8 cellular contexts compared by ENCODE assay signal in genomic region chr1:109392037-109392787, GRCh38. TPM values are rescaled to one million over a fixed set of nuclear protein-coding genes. Genes with fewer than 3 reads are reported as not detected.
DNase-seq lines count a peak whose midpoint lies in the region; ATAC-seq and TF ChIP-seq lines count a peak whose summit lies in the region.

No MANE protein-coding gene starts in this region.

- H3K27ac Mint-ChIP-seq in WTC11: peak overlapping the region; percentile 54
- H3K27ac Mint-ChIP-seq in type B pancreatic cell: peak overlapping the region; percentile 73

- no peak overlapping the region for H3K4me3 Mint-ChIP-seq in WTC11
- peak overlapping the region; percentile 51 for H3K4me3 Mint-ChIP-seq in type B pancreatic cell

- POLR2A ChIA-PET in WTC11 (lab: Charles Lee): no interaction called here
- POLR2A ChIA-PET in GM10248 (lab: Yijun Ruan, JAX): no interaction called here

- peaks cover 88% of the 10 kb centered on the region for H3K4me1 ChIP-seq in lower lobe of right lung

- peak overlapping the region; percentile 74 for H3K27ac ChIP-seq in lower lobe of right lung

- CTCF ChIA-PET in WTC11 (lab: Charles Lee): interaction anchor here (0.9 to 1.4 kb wide), 2 partner anchors 98 to 191 kb away, joined by 3 read pairs; no protein-coding TSS in a partner anchor
- CTCF ChIA-PET in GM10248 (lab: Yijun Ruan, JAX): interaction anchor here (0.8 to 2.8 kb wide), 6 partner anchors 8 to 140 kb away, joined by 3 to 11 read pairs (median 4); no protein-coding TSS in a partner anchor

- H3K9me3 ChIP-seq in lower lobe of right lung: no peaks in the 10 kb centered on the region

- intact Hi-C loops in lower lobe of right lung (cut with DNase I): no loop called here

- H3K4me3 ChIP-seq in lower lobe of right lung: peak overlapping the region; percentile 27

- DNase-seq in WTC11 (ENCODE audit: low spot score): no peak
- DNase-seq in lower lobe of right lung: peak; percentile 49
- DNase-seq in type B pancreatic cell (ENCODE audit: extremely low spot score, unreplicated experiment): no peak
- DNase-seq in stimulated activated CD4-positive, alpha-beta T cell treated with anti-CD3 and anti-CD28 coated beads, Interleukin-12 subunit alpha, Interleukin-12 subunit beta, amount 100 ng/mL, for 4 hours: no peak
- DNase-seq in NCI-H1417 treated with DMSO at 0.1 percent for 48 hours (lab: John Stamatoyannopoulos, UW): no peak
- no peak for DNase-seq in foreskin melanocyte
- DNase-seq in GM10248 (ENCODE audit: extremely low spot score): no peak

- no peaks in the 10 kb centered on the region for H3K9me3 Mint-ChIP-seq in WTC11
- H3K9me3 Mint-ChIP-seq in type B pancreatic cell: no peaks in the 10 kb centered on the region

- no peak for TF ChIP-seq CTCF in WTC11 (IDR thresholded peaks at IDR 0.05)
- no peak for TF ChIP-seq CTCF in lower lobe of right lung (IDR thresholded peaks at IDR 0.05)
- no peak for TF ChIP-seq CTCF in type B pancreatic cell (conservative IDR thresholded peaks at IDR 0.05)
- TF ChIP-seq CTCF in GM10248 (IDR thresholded peaks at IDR 0.05; ENCODE audit: control extremely low read depth, extremely low read depth, low read depth, missing control alignments): no peak

- H3K4me1 Mint-ChIP-seq in WTC11 (peaks cover 44% of the 10 kb centered on the region), type B pancreatic cell (ENCODE audit: unreplicated experiment) (peaks cover 27% of the 10 kb centered on the region)

- H3K36me3 Mint-ChIP-seq in WTC11 (no peaks in the 10 kb centered on the region), type B pancreatic cell (no peaks in the 10 kb centered on the region)

- H3K36me3 ChIP-seq in lower lobe of right lung: no peaks in the 10 kb centered on the region

- H3K27me3 Mint-ChIP-seq in WTC11 (ENCODE audit: low read depth): no peaks in the 10 kb centered on the region
- peaks cover 8% of the 10 kb centered on the region for H3K27me3 Mint-ChIP-seq in type B pancreatic cell

- no peaks in the 10 kb centered on the region for H3K27me3 ChIP-seq in lower lobe of right lung (ENCODE audit: low read depth)

- ATAC-seq in GM21737 (IDR thresholded peaks at IDR 0.05; ENCODE audit: unreplicated experiment): peak; percentile 32
- no peak; the same call in 1 of the 2 replicates for ATAC-seq in WTC11
- ATAC-seq in lower lobe of right lung: peak in 1 of 2 donors; percentile 58

TF ChIP-seq in WTC11, 78 proteins besides CTCF, POLR2A, EP300 and RAD21 (continues in another document):
- TF ChIP-seq FOXP1 (CRISPR knock-in tag; IDR thresholded peaks at IDR 0.05; ENCODE audit: borderline replicate concordance) (no peak), ZNF512 (CRISPR knock-in tag; IDR thresholded peaks at IDR 0.05; ENCODE audit: borderline replicate concordance) (no peak), FOXK1 (CRISPR knock-in tag; IDR thresholded peaks at IDR 0.05) (no peak), PREB (CRISPR knock-in tag; IDR thresholded peaks at IDR 0.05; ENCODE audit: borderline replicate concordance) (no peak), FOXJ3 (CRISPR knock-in tag; IDR thresholded peaks at IDR 0.05; ENCODE audit: borderline replicate concordance) (no peak), PRDM15 (CRISPR knock-in tag; IDR thresholded peaks at IDR 0.05) (no peak), ZNF281 (CRISPR knock-in tag; IDR thresholded peaks at IDR 0.05) (no peak), ZNF396 (CRISPR knock-in tag; IDR thresholded peaks at IDR 0.05; ENCODE audit: borderline replicate concordance) (no peak), IRF1 (CRISPR knock-in tag; IDR thresholded peaks at IDR 0.05) (no peak), NR1H2 (CRISPR knock-in tag; IDR thresholded peaks at IDR 0.05) (no peak), SMAD3 (CRISPR knock-in tag; IDR thresholded peaks at IDR 0.05; ENCODE audit: borderline replicate concordance) (no peak), SMAD4 (CRISPR knock-in tag; IDR thresholded peaks at IDR 0.05) (no peak)

RNA-seq across cellular contexts. Expression of gene SORT1, which starts 5.5 kb away (rescaled TPM):
- total RNA-seq in WTC11 (2021) (50.2 to 60.8 TPM (median 55.9 TPM) in 3 replicates), lower lobe of right lung (178 TPM), type B pancreatic cell (ENCODE audit: low replicate concordance) (52.3 and 88.6 TPM in 2 replicates)

RNA-seq across cellular contexts. Expression of gene PSMA5, which starts 34.0 kb away (rescaled TPM):
- total RNA-seq in WTC11 (2021) (115 to 150 TPM (median 119 TPM) in 3 replicates), lower lobe of right lung (55.4 TPM), type B pancreatic cell (ENCODE audit: low replicate concordance) (84.3 and 85.7 TPM in 2 replicates)
